Comparison of ENCODE assay signal across 8 cellular contexts in genomic region chr14:75293920-75294648, GRCh38. TPM values are rescaled to one million over a fixed set of nuclear protein-coding genes. Genes with fewer than 3 reads are reported as not detected.
DNase-seq lines count a peak whose midpoint lies in the region; ATAC-seq and TF ChIP-seq lines count a peak whose summit lies in the region.

No MANE protein-coding gene starts in this region.

- no peaks in the 10 kb centered on the region; the same call in 1 of the 2 replicates for H3K9me3 ChIP-seq in HAP-1

- peaks cover 21% of the 10 kb centered on the region for H3K4me1 ChIP-seq in HAP-1

- DNase-seq in EL (peak; percentile 96), HAP-1 (ENCODE audit: low spot score in 2 of 2) (peak; percentile 90 to 95), M059J (ENCODE audit: low read depth) (peak; percentile 97), fibroblast of pulmonary artery (ENCODE audit: low read depth) (peak; percentile 99)
- peak; percentile 91 for DNase-seq in activated effector memory CD4-positive, alpha-beta T cell treated with Interleukin-2 at 50 U/mL for 16 hours
- DNase-seq in stimulated activated naive CD8-positive, alpha-beta T cell treated with anti-CD3 and anti-CD28 coated beads, Interleukin-15, Interleukin-2, amounts not matched to agents 100 U/mL and 50 U/mL, for 24 hours = peak; percentile 96

- H3K36me3 Mint-ChIP-seq in nephron (ENCODE audit: low read depth) = no peaks in the 10 kb centered on the region

- H3K4me1 Mint-ChIP-seq in nephron = peaks cover 32% of the 10 kb centered on the region

- ATAC-seq in stimulated activated naive CD8-positive, alpha-beta T cell treated with anti-CD3 and anti-CD28 coated beads, Interleukin-15, Interleukin-2, amounts not matched to agents 100 U/mL and 50 U/mL, for 24 hours = peak; percentile 97

- no peaks in the 10 kb centered on the region for H3K27me3 ChIP-seq in HAP-1 (ENCODE audit: low read depth)

- peak; percentile 38; the same call in 1 of the 2 replicates for TF ChIP-seq POLR2A in Raji (IDR thresholded peaks at IDR 0.05; ENCODE audit: insufficient read depth, low read depth, low read length)

- peaks cover 5% of the 10 kb centered on the region for H3K27me3 Mint-ChIP-seq in nephron (ENCODE audit: low read depth)

- H3K27ac Mint-ChIP-seq in nephron = peak overlapping the region; percentile 74 to 97 (median 95)

- peak overlapping the region; percentile 81 to 85 (median 85) for H3K4me3 Mint-ChIP-seq in nephron

- H3K4me3 ChIP-seq in HAP-1 (peak overlapping the region; percentile 54), fibroblast of pulmonary artery (replicated peaks; ENCODE audit: low read depth, low read length) (peak overlapping the region; percentile 63)

- H3K9me3 Mint-ChIP-seq in nephron = no peaks in the 10 kb centered on the region

- TF ChIP-seq CTCF in fibroblast of pulmonary artery (IDR thresholded peaks at IDR 0.05; ENCODE audit: low read length, missing control alignments) (no peak), nephron (IDR thresholded peaks at IDR 0.05; ENCODE audit: unreplicated experiment in 3 of 3) (peak in 1 of 3 experiments; percentile 7)

- in situ Hi-C loops in HAP-1 (cut with MboI; ENCODE audit: low sequenced_read_pairs) = no loop called here

- no peaks in the 10 kb centered on the region for H3K36me3 ChIP-seq in HAP-1 (replicated peaks)

RNA-seq across cellular contexts. Expression of gene FOS, which starts 15.5 kb away (rescaled TPM):
- total RNA-seq in M059J (2014; rRNA removed; shearing (Covaris generic)) = 24.0 and 31.6 TPM in 2 replicates

Comparison
In these comparisons a context has a peak if more than half of its experiments do, and no peak if none do; other contexts are left out.
1. Peak in every context shown above with its lines: DNase-seq, ATAC-seq and H3K4me3 ChIP-seq.